ENCODE assay signal across 1 cellular context in genomic region chr10:34305189-34305588, GRCh38.
TF ChIP-seq lines count a peak whose summit lies in the region.

No MANE protein-coding gene starts in this region.

TF ChIP-seq in GM23338, 12 proteins besides CTCF, POLR2A, EP300 and RAD21 (continued from another document):
- TF ChIP-seq ETS1 (IDR thresholded peaks at IDR 0.05) = no peak
